In genomic region chr15:22979069-22979698, GRCh38 we compare ENCODE assay signal across 8 cellular contexts. TPM values are rescaled to one million over a fixed set of nuclear protein-coding genes. Genes with fewer than 3 reads are reported as not detected.
DNase-seq lines count a peak whose midpoint lies in the region; ATAC-seq and TF ChIP-seq lines count a peak whose summit lies in the region.

No MANE protein-coding gene starts in this region.

- H3K4me3 ChIP-seq in foreskin fibroblast (ENCODE audit: low read depth in 1 of 2, low read length in 2 of 2) (peak overlapping the region; percentile 95 to 99), neuron (ENCODE audit: low read length) (peak overlapping the region; percentile 90)

- no peaks in the 10 kb centered on the region for H3K36me3 Mint-ChIP-seq in activated T-helper 1 cell treated with anti-CD3 and anti-CD28 coated beads, Interleukin-12 subunit alpha, Interleukin-12 subunit beta, Interleukin-2, Interleukin-4 antibody, amounts not matched to agents 30 ng/mL and 10 ng/mL and 1 ng/mL, durations not matched to agents 14 hours and 24 hours and 36 hours (ENCODE audit: low read depth)

- TF ChIP-seq CTCF in foreskin fibroblast (IDR thresholded peaks at IDR 0.05; ENCODE audit: low read depth, low read length): no peak

- peak; percentile 5 for DNase-seq in NCI-H510A treated with DMSO at 0.1 percent for 48 hours (lab: John Stamatoyannopoulos, UW)
- DNase-seq in NCI-H510A (lab: John Stamatoyannopoulos, UW): no peak
- peak; percentile 43 for DNase-seq in NCI-H345 treated with DMSO at 0.1 percent for 48 hours (lab: John Stamatoyannopoulos, UW; ENCODE audit: unreplicated experiment)
- DNase-seq in activated T-helper 1 cell treated with anti-CD3 and anti-CD28 coated beads, Interleukin-12 subunit alpha, Interleukin-12 subunit beta, Interleukin-2, Interleukin-4 antibody, amounts not matched to agents 30 ng/mL and 10 ng/mL and 1 ng/mL, durations not matched to agents 14 hours and 24 hours and 36 hours (ENCODE audit: low spot score): peak; percentile 22
- peak in 1 of 2 donors; percentile 80 for DNase-seq in foreskin fibroblast
- no peak for DNase-seq in NCI-H128 (lab: John Stamatoyannopoulos, UW; ENCODE audit: unreplicated experiment)

- peak overlapping the region; percentile 24 for H3K27ac Mint-ChIP-seq in activated T-helper 1 cell treated with anti-CD3 and anti-CD28 coated beads, Interleukin-12 subunit alpha, Interleukin-12 subunit beta, Interleukin-2, Interleukin-4 antibody, amounts not matched to agents 30 ng/mL and 10 ng/mL and 1 ng/mL, durations not matched to agents 14 hours and 24 hours and 36 hours

- H3K9me3 ChIP-seq in neuron (ENCODE audit: low read length): no peaks in the 10 kb centered on the region

- peaks cover 12% of the 10 kb centered on the region for H3K4me1 ChIP-seq in neuron (ENCODE audit: insufficient read depth, low read length)

- no peaks in the 10 kb centered on the region for H3K9me3 Mint-ChIP-seq in activated T-helper 1 cell treated with anti-CD3 and anti-CD28 coated beads, Interleukin-12 subunit alpha, Interleukin-12 subunit beta, Interleukin-2, Interleukin-4 antibody, amounts not matched to agents 30 ng/mL and 10 ng/mL and 1 ng/mL, durations not matched to agents 14 hours and 24 hours and 36 hours

- no peaks in the 10 kb centered on the region for H3K36me3 ChIP-seq in neuron (ENCODE audit: insufficient read depth, low read length)

- ATAC-seq in HG02642 (IDR thresholded peaks at IDR 0.05; ENCODE audit: poor library complexity, unreplicated experiment): peak; percentile 59

- peaks cover 21% of the 10 kb centered on the region for H3K4me1 Mint-ChIP-seq in activated T-helper 1 cell treated with anti-CD3 and anti-CD28 coated beads, Interleukin-12 subunit alpha, Interleukin-12 subunit beta, Interleukin-2, Interleukin-4 antibody, amounts not matched to agents 30 ng/mL and 10 ng/mL and 1 ng/mL, durations not matched to agents 14 hours and 24 hours and 36 hours (ENCODE audit: low read depth)

- H2AFZ ChIP-seq in neuron (ENCODE audit: low read depth, low read length): peak overlapping the region; percentile 52

- H3K27me3 ChIP-seq in neuron (ENCODE audit: insufficient read depth, low read length): no peaks in the 10 kb centered on the region

- H3K4me3 Mint-ChIP-seq in activated T-helper 1 cell treated with anti-CD3 and anti-CD28 coated beads, Interleukin-12 subunit alpha, Interleukin-12 subunit beta, Interleukin-2, Interleukin-4 antibody, amounts not matched to agents 30 ng/mL and 10 ng/mL and 1 ng/mL, durations not matched to agents 14 hours and 24 hours and 36 hours: peak overlapping the region; percentile 95

- H3K27me3 Mint-ChIP-seq in activated T-helper 1 cell treated with anti-CD3 and anti-CD28 coated beads, Interleukin-12 subunit alpha, Interleukin-12 subunit beta, Interleukin-2, Interleukin-4 antibody, amounts not matched to agents 30 ng/mL and 10 ng/mL and 1 ng/mL, durations not matched to agents 14 hours and 24 hours and 36 hours (ENCODE audit: insufficient read depth): peaks cover 15% of the 10 kb centered on the region

- intact Hi-C loops in activated T-helper 1 cell treated with anti-CD3 and anti-CD28 coated beads, Interleukin-12 subunit alpha, Interleukin-12 subunit beta, Interleukin-2, Interleukin-4 antibody, amounts not matched to agents 30 ng/mL and 10 ng/mL and 1 ng/mL, durations not matched to agents 14 hours and 24 hours and 36 hours (cut with micrococcal nuclease): loop anchor here (5.0 kb wide), 1 partner anchor 58 kb away; the partner anchor contains the start of gene TUBGCP5

RNA-seq across cellular contexts. Expression of gene CYFIP1, which starts 1.0 kb away (rescaled TPM):
- 50.7 and 57.5 TPM in 2 replicates for total RNA-seq in activated T-helper 1 cell treated with anti-CD3 and anti-CD28 coated beads, Interleukin-12 subunit alpha, Interleukin-12 subunit beta, Interleukin-2, Interleukin-4 antibody, amounts not matched to agents 30 ng/mL and 10 ng/mL and 1 ng/mL, durations not matched to agents 14 hours and 24 hours and 36 hours

Comparison
In these comparisons a context has a peak if more than half of its experiments do, and no peak if none do; other contexts are left out.
1. DNase-seq: peak in NCI-H510A treated with DMSO at 0.1 percent for 48 hours (single experiment), NCI-H345 treated with DMSO at 0.1 percent for 48 hours (single experiment) and activated T-helper 1 cell treated with anti-CD3 and anti-CD28 coated beads, Interleukin-12 subunit alpha, Interleukin-12 subunit beta, Interleukin-2, Interleukin-4 antibody, amounts not matched to agents 30 ng/mL and 10 ng/mL and 1 ng/mL, durations not matched to agents 14 hours and 24 hours and 36 hours (single experiment); none in NCI-H510A (single experiment) and NCI-H128 (single experiment).